Comparison of ENCODE assay signal across 28 cellular contexts in genomic region chr1:13824626-13825025, GRCh38.
"Had no signal": no experiment of that assay in that cellular context is flagged by ENCODE, and none has a peak within 500 bp of the region (broad histone marks: within the 10 kb centered on the region; RNA-seq: fewer than 3 reads in every experiment).

No MANE protein-coding gene starts in this region.

- H3K9me3 ChIP-seq: esophagus squamous epithelium, left ventricle myocardium inferior, lower lobe of right lung, mucosa of descending colon, prostate gland, right atrium auricular region, suprapubic skin, transverse colon, upper lobe of right lung had no signal

- H3K9me3 Mint-ChIP-seq: central memory CD8-positive, alpha-beta T cell; immature natural killer cell; mesothelial cell of epicardium; naive B cell; natural killer cell treated with Interleukin-12 subunit alpha and Interleukin-12 subunit beta and Interleukin-15 and Interleukin-18, amount 100 ng/mL, for 72 hours; stimulated activated naive CD8-positive, alpha-beta T cell treated with anti-CD3 and anti-CD28 coated beads, Interleukin-15, amount 100 ng/mL, for 72 hours had no signal

- ATAC-seq: left colon; lower lobe of right lung; mucosa of descending colon; natural killer cell treated with Interleukin-12 subunit alpha and Interleukin-12 subunit beta and Interleukin-15 and Interleukin-18, amount 100 ng/mL, for 72 hours; sciatic nerve; stimulated activated naive CD8-positive, alpha-beta T cell treated with anti-CD3 and anti-CD28 coated beads, Interleukin-15, amount 100 ng/mL, for 72 hours; upper lobe of right lung had no signal

- H3K4me1 Mint-ChIP-seq: immature natural killer cell, mesothelial cell of epicardium, neural progenitor cell had no signal

- H3K4me3 Mint-ChIP-seq: central memory CD8-positive, alpha-beta T cell; immature natural killer cell; mesothelial cell of epicardium; naive B cell; natural killer cell treated with Interleukin-12 subunit alpha and Interleukin-12 subunit beta and Interleukin-15 and Interleukin-18, amount 100 ng/mL, for 72 hours; neural progenitor cell; stimulated activated naive CD8-positive, alpha-beta T cell treated with anti-CD3 and anti-CD28 coated beads, Interleukin-15, amount 100 ng/mL, for 72 hours had no signal

- H3K27me3 Mint-ChIP-seq: central memory CD8-positive, alpha-beta T cell; natural killer cell treated with Interleukin-12 subunit alpha and Interleukin-12 subunit beta and Interleukin-15 and Interleukin-18, amount 100 ng/mL, for 72 hours had no signal

- H3K36me3 Mint-ChIP-seq: natural killer cell treated with Interleukin-12 subunit alpha and Interleukin-12 subunit beta and Interleukin-15 and Interleukin-18, amount 100 ng/mL, for 72 hours had no signal

- H3K27ac Mint-ChIP-seq: mesothelial cell of epicardium; natural killer cell treated with Interleukin-12 subunit alpha and Interleukin-12 subunit beta and Interleukin-15 and Interleukin-18, amount 100 ng/mL, for 72 hours; neural progenitor cell; stimulated activated naive CD8-positive, alpha-beta T cell treated with anti-CD3 and anti-CD28 coated beads, Interleukin-15, amount 100 ng/mL, for 72 hours had no signal

- DNase-seq: effector memory CD4-positive, alpha-beta T cell; esophagus squamous epithelium; foreskin melanocyte; hypothalamus; immature natural killer cell; islet precursor cell; kidney glomerular epithelial cell; left colon; left ventricle myocardium inferior; lower lobe of right lung; mucosa of descending colon; naive B cell; stimulated activated CD4-positive, alpha-beta T cell treated with anti-CD3 and anti-CD28 coated beads, Interleukin-12 subunit alpha, Interleukin-12 subunit beta, amount 100 ng/mL, for 4 hours; stimulated activated CD4-positive, alpha-beta T cell treated with anti-CD3 and anti-CD28 coated beads, Interleukin-1b, Interleukin-23, amount 100 ng/mL, for 48 hours; stimulated activated CD4-positive, alpha-beta T cell treated with anti-CD3 and anti-CD28 coated beads, Interleukin-4, amount 100 ng/mL, for 1 hour; stimulated activated CD8-positive, alpha-beta memory T cell treated with anti-CD3 and anti-CD28 coated beads, Interleukin-4, amount 100 ng/mL, for 48 hours; stimulated activated naive CD4-positive, alpha-beta T cell; stimulated activated naive CD8-positive, alpha-beta T cell treated with anti-CD3 and anti-CD28 coated beads, Interleukin-15, amount 100 ng/mL, for 72 hours; transverse colon had no signal
